ENCODE assay signal across 1 cellular context in the genomic region with DNA sequence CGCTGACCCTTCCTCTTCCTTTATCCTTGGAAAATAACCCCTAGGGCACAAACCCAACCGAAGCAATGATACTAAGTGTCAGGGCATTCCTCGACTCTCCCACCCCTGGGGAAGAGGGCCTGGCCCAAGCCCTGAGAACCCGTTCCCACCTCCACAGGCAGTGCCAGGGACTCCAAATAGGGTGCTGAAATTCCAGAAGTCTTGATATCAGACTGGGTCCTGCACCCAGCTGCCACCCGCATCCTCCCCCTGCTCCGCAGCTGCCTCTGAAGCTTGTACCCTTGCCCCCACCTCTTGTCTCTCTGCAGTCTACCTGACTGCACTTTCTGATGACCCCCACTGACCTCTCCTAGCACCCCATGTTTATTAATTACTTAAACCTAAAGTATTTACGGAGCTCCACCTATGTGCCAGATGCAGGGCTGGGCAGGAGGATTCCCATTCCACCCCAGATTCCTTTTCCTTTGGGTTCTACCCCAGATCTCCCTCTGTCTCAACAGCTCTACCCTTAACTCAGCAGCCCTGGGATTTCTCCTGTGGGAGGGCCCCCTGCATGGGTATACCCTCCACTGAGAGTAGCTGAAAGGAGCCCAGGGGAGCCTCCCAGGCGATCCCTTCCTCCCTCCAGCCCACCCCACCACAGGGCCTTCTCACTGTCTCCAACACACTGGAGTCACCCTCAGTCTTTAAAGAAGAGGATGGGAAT.
TF ChIP-seq lines count a peak whose summit lies in the region.

No MANE protein-coding gene starts in this region.

TF ChIP-seq in SK-N-SH treated with all-trans-retinoic acid at 6 μM for 48 hours, 23 proteins besides CTCF, POLR2A, EP300 and RAD21 (continued from another document):
- TF ChIP-seq TSHZ2 (CRISPR knock-in tag; IDR thresholded peaks at IDR 0.05) = no peak
- TF ChIP-seq ESRRG (CRISPR knock-in tag; IDR thresholded peaks at IDR 0.05) = no peak
- TF ChIP-seq, protein P1, sequence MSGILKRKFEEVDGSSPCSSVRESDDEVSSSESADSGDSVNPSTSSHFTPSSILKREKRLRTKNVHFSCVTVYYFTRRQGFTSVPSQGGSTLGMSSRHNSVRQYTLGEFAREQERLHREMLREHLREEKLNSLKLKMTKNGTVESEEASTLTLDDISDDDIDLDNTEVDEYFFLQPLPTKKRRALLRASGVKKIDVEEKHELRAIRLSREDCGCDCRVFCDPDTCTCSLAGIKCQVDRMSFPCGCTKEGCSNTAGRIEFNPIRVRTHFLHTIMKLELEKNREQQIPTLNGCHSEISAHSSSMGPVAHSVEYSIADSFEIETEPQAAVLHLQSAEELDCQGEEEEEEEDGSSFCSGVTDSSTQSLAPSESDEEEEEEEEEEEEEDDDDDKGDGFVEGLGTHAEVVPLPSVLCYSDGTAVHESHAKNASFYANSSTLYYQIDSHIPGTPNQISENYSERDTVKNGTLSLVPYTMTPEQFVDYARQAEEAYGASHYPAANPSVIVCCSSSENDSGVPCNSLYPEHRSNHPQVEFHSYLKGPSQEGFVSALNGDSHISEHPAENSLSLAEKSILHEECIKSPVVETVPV (CRISPR knock-in tag; IDR thresholded peaks at IDR 0.05) = no peak
- TF ChIP-seq RARB (CRISPR knock-in tag; IDR thresholded peaks at IDR 0.05) = no peak
- TF ChIP-seq ZFP30 (CRISPR knock-in tag; IDR thresholded peaks at IDR 0.05) = no peak
- no peak for TF ChIP-seq ZNF70 (CRISPR knock-in tag; IDR thresholded peaks at IDR 0.05)
- no peak for TF ChIP-seq ISL1 (CRISPR knock-in tag; IDR thresholded peaks at IDR 0.05)
- no peak for TF ChIP-seq POU6F1 (CRISPR knock-in tag; IDR thresholded peaks at IDR 0.05; ENCODE audit: borderline replicate concordance, low read depth)
- no peak for TF ChIP-seq CSDC2 (CRISPR knock-in tag; IDR thresholded peaks at IDR 0.05)
- TF ChIP-seq ZNF8 (CRISPR knock-in tag; IDR thresholded peaks at IDR 0.05) = no peak
- TF ChIP-seq ARNTL (CRISPR knock-in tag; IDR thresholded peaks at IDR 0.05; ENCODE audit: borderline replicate concordance, low read depth) = no peak
- TF ChIP-seq BACH2 (CRISPR knock-in tag; IDR thresholded peaks at IDR 0.05; ENCODE audit: borderline replicate concordance) = no peak
